Comparison of ENCODE assay signal across 17 cellular contexts in the genomic region with DNA sequence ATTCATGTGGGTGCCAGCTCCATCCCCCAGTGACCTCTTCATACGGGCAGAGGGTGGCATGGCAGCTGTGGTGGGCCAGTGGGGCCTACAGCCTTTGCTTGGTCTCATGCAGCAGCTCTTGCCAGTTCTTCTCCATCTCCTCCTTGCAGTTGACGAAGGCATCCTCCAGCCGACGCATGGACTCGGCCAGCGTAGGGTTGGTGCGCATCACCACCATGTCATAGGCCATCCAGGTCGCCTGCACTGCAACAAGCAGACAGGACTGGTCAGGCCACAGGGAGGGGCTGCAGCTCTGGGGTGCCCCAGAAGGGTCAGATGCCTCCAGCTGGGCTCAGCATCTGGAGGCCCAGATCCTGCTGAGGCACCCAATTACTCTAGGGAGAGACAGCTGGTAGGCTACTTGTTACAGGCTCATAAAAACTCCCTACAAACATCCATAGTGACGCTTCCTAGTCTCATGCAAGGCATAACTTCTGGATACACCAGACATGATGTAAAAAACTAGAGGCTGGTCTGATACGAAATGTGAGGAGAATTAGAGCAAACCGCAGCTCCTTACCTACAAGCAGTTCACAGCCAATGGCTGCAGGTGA. TPM values are rescaled to one million over a fixed set of nuclear protein-coding genes. Genes with fewer than 3 reads are reported as not detected.
"Had no signal": no experiment of that assay in that cellular context is flagged by ENCODE, and none has a peak within 500 bp of the region (broad histone marks: within the 10 kb centered on the region; RNA-seq: fewer than 3 reads in every experiment).

No MANE protein-coding gene starts in this region.

- H3K4me1 ChIP-seq: prostate gland had no signal

- H3K27me3 ChIP-seq: cardiac muscle cell, testis had no signal

- H3K27ac ChIP-seq: cardiac muscle cell, prostate gland, stomach, testis had no signal

- H3K27ac Mint-ChIP-seq: activated CD4-positive, alpha-beta T cell treated with anti-CD3 and anti-CD28 coated beads for 36 hours; activated CD8-positive, alpha-beta T cell treated with anti-CD3 and anti-CD28 coated beads for 36 hours had no signal

- H3K4me3 ChIP-seq: cardiac muscle cell, prostate gland, stomach, testis had no signal

- H3K9me3 ChIP-seq: prostate gland, stomach, testis had no signal

- H3K9me3 Mint-ChIP-seq: activated CD8-positive, alpha-beta T cell treated with anti-CD3 and anti-CD28 coated beads for 36 hours; nephron progenitor cell had no signal

- H3K36me3 ChIP-seq: cardiac muscle cell, prostate gland, stomach had no signal

- H3K27me3 Mint-ChIP-seq: activated CD4-positive, alpha-beta T cell treated with anti-CD3 and anti-CD28 coated beads for 36 hours; activated CD8-positive, alpha-beta T cell treated with anti-CD3 and anti-CD28 coated beads for 36 hours; T-helper 17 cell had no signal

- H3K4me3 Mint-ChIP-seq: activated CD4-positive, alpha-beta T cell treated with anti-CD3 and anti-CD28 coated beads for 36 hours; nephron progenitor cell had no signal

- ATAC-seq: activated CD4-positive, alpha-beta T cell treated with anti-CD3 and anti-CD28 coated beads for 36 hours; activated CD8-positive, alpha-beta T cell treated with anti-CD3 and anti-CD28 coated beads for 36 hours; left lobe of liver; right cardiac atrium; SK-N-SH treated with all-trans-retinoic acid at 6 μM for 48 hours; T-helper 17 cell had no signal

- DNase-seq: activated CD4-positive, alpha-beta T cell treated with anti-CD3 and anti-CD28 coated beads for 36 hours; activated CD8-positive, alpha-beta memory T cell treated with anti-CD3 and anti-CD28 coated beads, Interleukin-2, amount 50 U/mL, for 4 hours; activated CD8-positive, alpha-beta T cell treated with anti-CD3 and anti-CD28 coated beads for 36 hours; activated naive CD4-positive, alpha-beta T cell; nephron progenitor cell; small intestine; stomach; T-helper 17 cell; testis had no signal

RNA-seq across cellular contexts. Expression of a gene that starts 5.6 kb away (rescaled TPM):
- total RNA-seq: stomach had no signal
- polyA plus RNA-seq: right cardiac atrium had no signal

RNA-seq across cellular contexts. Expression of a gene that starts 11.5 kb away (rescaled TPM):
- total RNA-seq: activated CD8-positive, alpha-beta T cell treated with anti-CD3 and anti-CD28 coated beads for 36 hours; cardiac muscle cell; mucosa of gallbladder; omental fat pad; right cardiac atrium; stomach; T-helper 17 cell; ureter had no signal
- polyA plus RNA-seq: cardiac muscle cell, right cardiac atrium had no signal

RNA-seq across cellular contexts. Expression of a gene that starts 25.9 kb away (rescaled TPM):
- total RNA-seq: cardiac muscle cell, left lobe of liver, stomach, ureter had no signal
- polyA plus RNA-seq: right cardiac atrium had no signal
